Comparison of ENCODE assay signal across 8 cellular contexts in genomic region chr6:41200901-41201783, GRCh38. TPM values are rescaled to one million over a fixed set of nuclear protein-coding genes. Genes with fewer than 3 reads are reported as not detected.
DNase-seq lines count a peak whose midpoint lies in the region; ATAC-seq, FAIRE-seq and TF ChIP-seq lines count a peak whose summit lies in the region.

TREML2 (minus strand) TSS chr6:41201149; CDS start chr6:41201008, 141 bp downstream.

- H3K9me3 Mint-ChIP-seq in activated T-cell treated with anti-CD3 and anti-CD28 coated beads, Interleukin-2, amount 50 U/mL, for 24 hours, result no peaks in the 10 kb centered on the region
- no peaks in the 10 kb centered on the region for H3K9me3 Mint-ChIP-seq in Calu3 (ENCODE audit: low read depth, unreplicated experiment)

- intact Hi-C loops in mucosa of descending colon (cut with DNase I, micrococcal nuclease) (no loop called here), Calu3 (cut with micrococcal nuclease; ENCODE audit: unreplicated experiment) (no loop called here)

- FAIRE-seq in GM12892 (lab: Jason Lieb, UNC), result peak; percentile 80

- H3K4me3 Mint-ChIP-seq in activated T-cell treated with anti-CD3 and anti-CD28 coated beads, Interleukin-2, amount 50 U/mL, for 24 hours, result peak within 1 kb of the TSS; percentile 63
- no peak within 1 kb of the TSS for H3K4me3 Mint-ChIP-seq in Calu3 (ENCODE audit: low read depth, unreplicated experiment)

- no peaks in the 10 kb centered on the region for H3K27me3 ChIP-seq in HL-60 (ENCODE audit: insufficient read depth, poor library complexity, severe bottlenecking)

- no peaks in the 10 kb centered on the region for H3K27me3 Mint-ChIP-seq in activated T-cell treated with anti-CD3 and anti-CD28 coated beads, Interleukin-2, amount 50 U/mL, for 24 hours
- peaks cover 41% of the 10 kb centered on the region for H3K27me3 Mint-ChIP-seq in Calu3 (ENCODE audit: unreplicated experiment)

- CTCF ChIA-PET in Calu3 (lab: Charles Lee), result no interaction called here

- peak within 1 kb of the TSS; percentile 89 for H3K27ac ChIP-seq in HL-60 (replicated peaks)

- H3K36me3 Mint-ChIP-seq in activated T-cell treated with anti-CD3 and anti-CD28 coated beads, Interleukin-2, amount 50 U/mL, for 24 hours (ENCODE audit: low read depth), result no peaks in the 10 kb centered on the region
- H3K36me3 Mint-ChIP-seq in Calu3 (ENCODE audit: insufficient read depth, unreplicated experiment), result no peaks in the 10 kb centered on the region

- DNase-seq in GM12892 (ENCODE audit: insufficient read length), result no peak
- peak; percentile 78 to 88 for DNase-seq in HL-60 (ENCODE audit: low read depth in 1 of 2, low spot score in 1 of 2)
- DNase-seq in activated T-cell treated with anti-CD3 and anti-CD28 coated beads, Interleukin-2, amount 50 U/mL, for 24 hours, result peak; percentile 59
- peak; percentile 10 to 64 (median 32) for DNase-seq in mucosa of descending colon
- no peak for DNase-seq in Calu3
- no peak for DNase-seq in NCI-H345 treated with DMSO at 0.1 percent for 48 hours (lab: John Stamatoyannopoulos, UW; ENCODE audit: unreplicated experiment)
- no peak for DNase-seq in NCI-H2029 treated with DMSO at 0.1 percent for 48 hours (lab: John Stamatoyannopoulos, UW)

- peak; percentile 61 for ATAC-seq in mucosa of descending colon
- ATAC-seq in GM19455 (IDR thresholded peaks at IDR 0.05; ENCODE audit: unreplicated experiment), result no peak

- no peaks in the 10 kb centered on the region for H3K9me3 ChIP-seq in mucosa of descending colon

- no peaks in the 10 kb centered on the region for H3K36me3 ChIP-seq in mucosa of descending colon (ENCODE audit: low read depth)

- no peak for TF ChIP-seq POLR2A in GM12892 (IDR thresholded peaks at IDR 0.05; ENCODE audit: low read depth, low read length)

- no peak for TF ChIP-seq CTCF in HL-60 (IDR thresholded peaks at IDR 0.05; ENCODE audit: insufficient read depth, low read length)
- TF ChIP-seq CTCF in mucosa of descending colon (IDR thresholded peaks at IDR 0.05), result no peak
- no peak for TF ChIP-seq CTCF in Calu3 (IDR thresholded peaks at IDR 0.05; ENCODE audit: unreplicated experiment)

- peak within 1 kb of the TSS; percentile 94 for H3K27ac Mint-ChIP-seq in activated T-cell treated with anti-CD3 and anti-CD28 coated beads, Interleukin-2, amount 50 U/mL, for 24 hours
- no peak within 1 kb of the TSS for H3K27ac Mint-ChIP-seq in Calu3 (ENCODE audit: unreplicated experiment)

- BruUV-seq in Calu3 (replicated peaks; lab: Mats Ljungman, UMichigan), result no TSS peak

- H3K4me1 ChIP-seq in mucosa of descending colon (ENCODE audit: low read depth), result peaks cover 4% of the 10 kb centered on the region

- H3K4me1 Mint-ChIP-seq in activated T-cell treated with anti-CD3 and anti-CD28 coated beads, Interleukin-2, amount 50 U/mL, for 24 hours (ENCODE audit: low read depth), result peaks cover 47% of the 10 kb centered on the region
- H3K4me1 Mint-ChIP-seq in Calu3 (ENCODE audit: low read depth, unreplicated experiment), result peaks cover 10% of the 10 kb centered on the region

- peak within 1 kb of the TSS; percentile 18 for H3K4me3 ChIP-seq in HL-60 (replicated peaks; ENCODE audit: insufficient read depth, low read length)
- H3K4me3 ChIP-seq in mucosa of descending colon, result no peak within 1 kb of the TSS

RNA-seq across cellular contexts. Expression of gene TREML2, which starts in this region (rescaled TPM):
- polyA plus RNA-seq in GM12892 (2012; ENCODE audit: missing spikeins), result 4.6 TPM
- total RNA-seq in mucosa of descending colon (not detected), Calu3 (2022) (not detected in 2 replicates)

Comparison
In these comparisons a context has a peak if more than half of its experiments do, and no peak if none do; other contexts are left out.
1. Peak in DNase-seq and ATAC-seq in mucosa of descending colon; RNA of the gene not detected or under 1 TPM.
2. DNase-seq: peak in HL-60 (2 of 2) and activated T-cell treated with anti-CD3 and anti-CD28 coated beads, Interleukin-2, amount 50 U/mL, for 24 hours (single experiment); none in GM12892 (single experiment), Calu3 (single experiment), NCI-H345 treated with DMSO at 0.1 percent for 48 hours (single experiment) and NCI-H2029 treated with DMSO at 0.1 percent for 48 hours (single experiment).